Comparison of ENCODE assay signal across 2 cellular contexts in the genomic region with DNA sequence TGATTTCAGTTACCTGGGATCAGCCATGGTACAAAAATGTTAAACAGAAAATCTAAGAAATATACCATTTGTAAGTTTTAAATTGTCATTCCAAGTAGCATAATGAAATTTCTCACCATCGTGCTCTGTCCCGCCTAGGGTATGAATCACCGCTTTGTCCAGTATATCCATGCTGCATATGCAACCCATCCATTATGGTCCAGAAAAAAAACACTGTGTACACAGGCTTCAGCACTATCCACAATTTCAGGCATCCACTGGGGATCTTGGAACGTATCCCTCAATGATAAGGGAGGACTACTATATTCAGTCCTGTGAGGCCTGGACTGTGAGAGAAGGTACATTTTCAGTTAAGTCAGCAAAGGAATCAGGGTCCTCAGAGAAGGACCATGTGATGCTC.
TF ChIP-seq lines count a peak whose summit lies in the region.

No MANE protein-coding gene starts in this region.

TF ChIP-seq in A549, 52 proteins besides CTCF, POLR2A, EP300 and RAD21 (continued from another document):
- TF ChIP-seq, protein P1, sequence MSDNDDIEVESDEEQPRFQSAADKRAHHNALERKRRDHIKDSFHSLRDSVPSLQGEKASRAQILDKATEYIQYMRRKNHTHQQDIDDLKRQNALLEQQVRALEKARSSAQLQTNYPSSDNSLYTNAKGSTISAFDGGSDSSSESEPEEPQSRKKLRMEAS (IDR thresholded peaks at IDR 0.05), result no peak; the same call in 1 of the 2 replicates
- TF ChIP-seq CHD4 (IDR thresholded peaks at IDR 0.05; ENCODE audit: borderline replicate concordance), result no peak

TF ChIP-seq in K562, 482 proteins besides CTCF, POLR2A, EP300 and RAD21 (continued from another document):
- TF ChIP-seq, protein P2, sequence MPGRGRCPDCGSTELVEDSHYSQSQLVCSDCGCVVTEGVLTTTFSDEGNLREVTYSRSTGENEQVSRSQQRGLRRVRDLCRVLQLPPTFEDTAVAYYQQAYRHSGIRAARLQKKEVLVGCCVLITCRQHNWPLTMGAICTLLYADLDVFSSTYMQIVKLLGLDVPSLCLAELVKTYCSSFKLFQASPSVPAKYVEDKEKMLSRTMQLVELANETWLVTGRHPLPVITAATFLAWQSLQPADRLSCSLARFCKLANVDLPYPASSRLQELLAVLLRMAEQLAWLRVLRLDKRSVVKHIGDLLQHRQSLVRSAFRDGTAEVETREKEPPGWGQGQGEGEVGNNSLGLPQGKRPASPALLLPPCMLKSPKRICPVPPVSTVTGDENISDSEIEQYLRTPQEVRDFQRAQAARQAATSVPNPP (IDR thresholded peaks at IDR 0.05; ENCODE audit: borderline replicate concordance, insufficient read depth, insufficient read length), result no peak
- TF ChIP-seq KLF1 (tag; IDR thresholded peaks at IDR 0.05) (no peak), ETV5 (CRISPR knock-in tag; IDR thresholded peaks at IDR 0.05; ENCODE audit: low read depth) (no peak), KAT7 (CRISPR knock-in tag; IDR thresholded peaks at IDR 0.05; ENCODE audit: borderline replicate concordance) (no peak), NBN (IDR thresholded peaks at IDR 0.05; ENCODE audit: low read depth) (no peak), ZNF217 (CRISPR knock-in tag; IDR thresholded peaks at IDR 0.05) (no peak), ZNF140 (CRISPR knock-in tag; IDR thresholded peaks at IDR 0.05) (no peak), SRSF1 (IDR thresholded peaks at IDR 0.05; ENCODE audit: low read depth, low read length) (no peak), NR4A1 (CRISPR knock-in tag; IDR thresholded peaks at IDR 0.05) (no peak), NR4A1 (tag; IDR thresholded peaks at IDR 0.05) (no peak), ZNF445 (CRISPR knock-in tag; IDR thresholded peaks at IDR 0.05; ENCODE audit: low read depth) (no peak), SMARCE1 (IDR thresholded peaks at IDR 0.05) (no peak), ZNF766 (CRISPR knock-in tag; conservative IDR thresholded peaks at IDR 0.05) (no peak), KDM2B (CRISPR knock-in tag; IDR thresholded peaks at IDR 0.05) (no peak), GABPA (tag; conservative IDR thresholded peaks at IDR 0.05; ENCODE audit: low read depth) (no peak), SNRNP70 (optimal IDR thresholded peaks at IDR 0.05; ENCODE audit: low read depth, low read length) (no peak), ZNF584 (CRISPR knock-in tag; IDR thresholded peaks at IDR 0.05; ENCODE audit: low read depth) (no peak), PYGO2 (tag; IDR thresholded peaks at IDR 0.05) (no peak)
- TF ChIP-seq, protein P3, sequence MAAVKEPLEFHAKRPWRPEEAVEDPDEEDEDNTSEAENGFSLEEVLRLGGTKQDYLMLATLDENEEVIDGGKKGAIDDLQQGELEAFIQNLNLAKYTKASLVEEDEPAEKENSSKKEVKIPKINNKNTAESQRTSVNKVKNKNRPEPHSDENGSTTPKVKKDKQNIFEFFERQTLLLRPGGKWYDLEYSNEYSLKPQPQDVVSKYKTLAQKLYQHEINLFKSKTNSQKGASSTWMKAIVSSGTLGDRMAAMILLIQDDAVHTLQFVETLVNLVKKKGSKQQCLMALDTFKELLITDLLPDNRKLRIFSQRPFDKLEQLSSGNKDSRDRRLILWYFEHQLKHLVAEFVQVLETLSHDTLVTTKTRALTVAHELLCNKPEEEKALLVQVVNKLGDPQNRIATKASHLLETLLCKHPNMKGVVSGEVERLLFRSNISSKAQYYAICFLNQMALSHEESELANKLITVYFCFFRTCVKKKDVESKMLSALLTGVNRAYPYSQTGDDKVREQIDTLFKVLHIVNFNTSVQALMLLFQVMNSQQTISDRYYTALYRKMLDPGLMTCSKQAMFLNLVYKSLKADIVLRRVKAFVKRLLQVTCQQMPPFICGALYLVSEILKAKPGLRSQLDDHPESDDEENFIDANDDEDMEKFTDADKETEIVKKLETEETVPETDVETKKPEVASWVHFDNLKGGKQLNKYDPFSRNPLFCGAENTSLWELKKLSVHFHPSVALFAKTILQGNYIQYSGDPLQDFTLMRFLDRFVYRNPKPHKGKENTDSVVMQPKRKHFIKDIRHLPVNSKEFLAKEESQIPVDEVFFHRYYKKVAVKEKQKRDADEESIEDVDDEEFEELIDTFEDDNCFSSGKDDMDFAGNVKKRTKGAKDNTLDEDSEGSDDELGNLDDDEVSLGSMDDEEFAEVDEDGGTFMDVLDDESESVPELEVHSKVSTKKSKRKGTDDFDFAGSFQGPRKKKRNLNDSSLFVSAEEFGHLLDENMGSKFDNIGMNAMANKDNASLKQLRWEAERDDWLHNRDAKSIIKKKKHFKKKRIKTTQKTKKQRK (IDR thresholded peaks at IDR 0.05; ENCODE audit: borderline replicate concordance, low read depth, low read length), result no peak
- TF ChIP-seq, protein P4, sequence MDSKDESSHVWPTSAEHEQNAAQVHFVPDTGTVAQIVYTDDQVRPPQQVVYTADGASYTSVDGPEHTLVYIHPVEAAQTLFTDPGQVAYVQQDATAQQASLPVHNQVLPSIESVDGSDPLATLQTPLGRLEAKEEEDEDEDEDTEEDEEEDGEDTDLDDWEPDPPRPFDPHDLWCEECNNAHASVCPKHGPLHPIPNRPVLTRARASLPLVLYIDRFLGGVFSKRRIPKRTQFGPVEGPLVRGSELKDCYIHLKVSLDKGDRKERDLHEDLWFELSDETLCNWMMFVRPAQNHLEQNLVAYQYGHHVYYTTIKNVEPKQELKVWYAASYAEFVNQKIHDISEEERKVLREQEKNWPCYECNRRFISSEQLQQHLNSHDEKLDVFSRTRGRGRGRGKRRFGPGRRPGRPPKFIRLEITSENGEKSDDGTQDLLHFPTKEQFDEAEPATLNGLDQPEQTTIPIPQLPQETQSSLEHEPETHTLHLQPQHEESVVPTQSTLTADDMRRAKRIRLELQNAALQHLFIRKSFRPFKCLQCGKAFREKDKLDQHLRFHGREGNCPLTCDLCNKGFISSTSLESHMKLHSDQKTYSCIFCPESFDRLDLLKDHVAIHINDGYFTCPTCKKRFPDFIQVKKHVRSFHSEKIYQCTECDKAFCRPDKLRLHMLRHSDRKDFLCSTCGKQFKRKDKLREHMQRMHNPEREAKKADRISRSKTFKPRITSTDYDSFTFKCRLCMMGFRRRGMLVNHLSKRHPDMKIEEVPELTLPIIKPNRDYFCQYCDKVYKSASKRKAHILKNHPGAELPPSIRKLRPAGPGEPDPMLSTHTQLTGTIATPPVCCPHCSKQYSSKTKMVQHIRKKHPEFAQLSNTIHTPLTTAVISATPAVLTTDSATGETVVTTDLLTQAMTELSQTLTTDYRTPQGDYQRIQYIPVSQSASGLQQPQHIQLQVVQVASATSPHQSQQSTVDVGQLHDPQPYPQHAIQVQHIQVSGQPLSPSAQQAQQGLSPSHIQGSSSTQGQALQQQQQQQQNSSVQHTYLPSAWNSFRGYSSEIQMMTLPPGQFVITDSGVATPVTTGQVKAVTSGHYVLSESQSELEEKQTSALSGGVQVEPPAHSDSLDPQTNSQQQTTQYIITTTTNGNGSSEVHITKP (IDR thresholded peaks at IDR 0.05; ENCODE audit: partially characterized antibody), result no peak
